In genomic region chr6:107560657-107561056, GRCh38 we compare ENCODE assay signal across 1 cellular context.
TF ChIP-seq lines count a peak whose summit lies in the region.

No MANE protein-coding gene starts in this region.

TF ChIP-seq in H1, 55 proteins besides CTCF, POLR2A, EP300 and RAD21 (continued from another document):
- TF ChIP-seq, protein P1, sequence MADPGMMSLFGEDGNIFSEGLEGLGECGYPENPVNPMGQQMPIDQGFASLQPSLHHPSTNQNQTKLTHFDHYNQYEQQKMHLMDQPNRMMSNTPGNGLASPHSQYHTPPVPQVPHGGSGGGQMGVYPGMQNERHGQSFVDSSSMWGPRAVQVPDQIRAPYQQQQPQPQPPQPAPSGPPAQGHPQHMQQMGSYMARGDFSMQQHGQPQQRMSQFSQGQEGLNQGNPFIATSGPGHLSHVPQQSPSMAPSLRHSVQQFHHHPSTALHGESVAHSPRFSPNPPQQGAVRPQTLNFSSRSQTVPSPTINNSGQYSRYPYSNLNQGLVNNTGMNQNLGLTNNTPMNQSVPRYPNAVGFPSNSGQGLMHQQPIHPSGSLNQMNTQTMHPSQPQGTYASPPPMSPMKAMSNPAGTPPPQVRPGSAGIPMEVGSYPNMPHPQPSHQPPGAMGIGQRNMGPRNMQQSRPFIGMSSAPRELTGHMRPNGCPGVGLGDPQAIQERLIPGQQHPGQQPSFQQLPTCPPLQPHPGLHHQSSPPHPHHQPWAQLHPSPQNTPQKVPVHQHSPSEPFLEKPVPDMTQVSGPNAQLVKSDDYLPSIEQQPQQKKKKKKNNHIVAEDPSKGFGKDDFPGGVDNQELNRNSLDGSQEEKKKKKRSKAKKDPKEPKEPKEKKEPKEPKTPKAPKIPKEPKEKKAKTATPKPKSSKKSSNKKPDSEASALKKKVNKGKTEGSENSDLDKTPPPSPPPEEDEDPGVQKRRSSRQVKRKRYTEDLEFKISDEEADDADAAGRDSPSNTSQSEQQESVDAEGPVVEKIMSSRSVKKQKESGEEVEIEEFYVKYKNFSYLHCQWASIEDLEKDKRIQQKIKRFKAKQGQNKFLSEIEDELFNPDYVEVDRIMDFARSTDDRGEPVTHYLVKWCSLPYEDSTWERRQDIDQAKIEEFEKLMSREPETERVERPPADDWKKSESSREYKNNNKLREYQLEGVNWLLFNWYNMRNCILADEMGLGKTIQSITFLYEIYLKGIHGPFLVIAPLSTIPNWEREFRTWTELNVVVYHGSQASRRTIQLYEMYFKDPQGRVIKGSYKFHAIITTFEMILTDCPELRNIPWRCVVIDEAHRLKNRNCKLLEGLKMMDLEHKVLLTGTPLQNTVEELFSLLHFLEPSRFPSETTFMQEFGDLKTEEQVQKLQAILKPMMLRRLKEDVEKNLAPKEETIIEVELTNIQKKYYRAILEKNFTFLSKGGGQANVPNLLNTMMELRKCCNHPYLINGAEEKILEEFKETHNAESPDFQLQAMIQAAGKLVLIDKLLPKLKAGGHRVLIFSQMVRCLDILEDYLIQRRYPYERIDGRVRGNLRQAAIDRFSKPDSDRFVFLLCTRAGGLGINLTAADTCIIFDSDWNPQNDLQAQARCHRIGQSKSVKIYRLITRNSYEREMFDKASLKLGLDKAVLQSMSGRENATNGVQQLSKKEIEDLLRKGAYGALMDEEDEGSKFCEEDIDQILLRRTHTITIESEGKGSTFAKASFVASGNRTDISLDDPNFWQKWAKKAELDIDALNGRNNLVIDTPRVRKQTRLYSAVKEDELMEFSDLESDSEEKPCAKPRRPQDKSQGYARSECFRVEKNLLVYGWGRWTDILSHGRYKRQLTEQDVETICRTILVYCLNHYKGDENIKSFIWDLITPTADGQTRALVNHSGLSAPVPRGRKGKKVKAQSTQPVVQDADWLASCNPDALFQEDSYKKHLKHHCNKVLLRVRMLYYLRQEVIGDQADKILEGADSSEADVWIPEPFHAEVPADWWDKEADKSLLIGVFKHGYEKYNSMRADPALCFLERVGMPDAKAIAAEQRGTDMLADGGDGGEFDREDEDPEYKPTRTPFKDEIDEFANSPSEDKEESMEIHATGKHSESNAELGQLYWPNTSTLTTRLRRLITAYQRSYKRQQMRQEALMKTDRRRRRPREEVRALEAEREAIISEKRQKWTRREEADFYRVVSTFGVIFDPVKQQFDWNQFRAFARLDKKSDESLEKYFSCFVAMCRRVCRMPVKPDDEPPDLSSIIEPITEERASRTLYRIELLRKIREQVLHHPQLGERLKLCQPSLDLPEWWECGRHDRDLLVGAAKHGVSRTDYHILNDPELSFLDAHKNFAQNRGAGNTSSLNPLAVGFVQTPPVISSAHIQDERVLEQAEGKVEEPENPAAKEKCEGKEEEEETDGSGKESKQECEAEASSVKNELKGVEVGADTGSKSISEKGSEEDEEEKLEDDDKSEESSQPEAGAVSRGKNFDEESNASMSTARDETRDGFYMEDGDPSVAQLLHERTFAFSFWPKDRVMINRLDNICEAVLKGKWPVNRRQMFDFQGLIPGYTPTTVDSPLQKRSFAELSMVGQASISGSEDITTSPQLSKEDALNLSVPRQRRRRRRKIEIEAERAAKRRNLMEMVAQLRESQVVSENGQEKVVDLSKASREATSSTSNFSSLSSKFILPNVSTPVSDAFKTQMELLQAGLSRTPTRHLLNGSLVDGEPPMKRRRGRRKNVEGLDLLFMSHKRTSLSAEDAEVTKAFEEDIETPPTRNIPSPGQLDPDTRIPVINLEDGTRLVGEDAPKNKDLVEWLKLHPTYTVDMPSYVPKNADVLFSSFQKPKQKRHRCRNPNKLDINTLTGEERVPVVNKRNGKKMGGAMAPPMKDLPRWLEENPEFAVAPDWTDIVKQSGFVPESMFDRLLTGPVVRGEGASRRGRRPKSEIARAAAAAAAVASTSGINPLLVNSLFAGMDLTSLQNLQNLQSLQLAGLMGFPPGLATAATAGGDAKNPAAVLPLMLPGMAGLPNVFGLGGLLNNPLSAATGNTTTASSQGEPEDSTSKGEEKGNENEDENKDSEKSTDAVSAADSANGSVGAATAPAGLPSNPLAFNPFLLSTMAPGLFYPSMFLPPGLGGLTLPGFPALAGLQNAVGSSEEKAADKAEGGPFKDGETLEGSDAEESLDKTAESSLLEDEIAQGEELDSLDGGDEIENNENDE (IDR thresholded peaks at IDR 0.05; ENCODE audit: insufficient replicate concordance, low read length): no peak
- TF ChIP-seq HDAC2 (IDR thresholded peaks at IDR 0.05; ENCODE audit: borderline replicate concordance in 1 of 2, low read depth in 2 of 2, low read length in 2 of 2) (peak; percentile 10 to 48; a peak in 1 of 4 replicates), JUN (IDR thresholded peaks at IDR 0.05; ENCODE audit: low read depth, low read length) (no peak), TBP (IDR thresholded peaks at IDR 0.05; ENCODE audit: low read depth, low read length) (no peak), PHF8 (conservative IDR thresholded peaks at IDR 0.05; ENCODE audit: low read depth, low read length) (no peak), SP1 (IDR thresholded peaks at IDR 0.05; ENCODE audit: low read depth, low read length) (0 out of 2 replicates have a peak, but pooled peaks have one; percentile 9), SIX5 (IDR thresholded peaks at IDR 0.05; ENCODE audit: low read depth, low read length) (no peak), TAF7 (optimal IDR thresholded peaks at IDR 0.05; ENCODE audit: borderline replicate concordance, low read depth, low read length) (no peak), KDM1A (IDR thresholded peaks at IDR 0.05; ENCODE audit: borderline replicate concordance, low read length) (peak; percentile 53; the same call in 1 of the 2 replicates), POU5F1 (IDR thresholded peaks at IDR 0.05; ENCODE audit: low read depth, low read length) (no peak), RNF2 (IDR thresholded peaks at IDR 0.05; ENCODE audit: borderline replicate concordance, low read depth, low read length, missing control alignments, poor library complexity, severe bottlenecking) (no peak), NANOG (IDR thresholded peaks at IDR 0.05; ENCODE audit: insufficient read depth, low read depth, low read length, poor library complexity, severe bottlenecking) (peak; percentile 33)
